In genomic region chr5:149960272-149961185, GRCh38 we compare ENCODE assay signal across 8 cellular contexts. TPM values are rescaled to one million over a fixed set of nuclear protein-coding genes. Genes with fewer than 3 reads are reported as not detected.
DNase-seq lines count a peak whose midpoint lies in the region; TF ChIP-seq lines count a peak whose summit lies in the region.

Gene SLC26A2, plus strand, starts transcription at chr5:149960758. Its CDS starts 16,895 bp downstream, at chr5:149977653.

- H3K4me1 Mint-ChIP-seq in HFFc6 (ENCODE audit: low read depth): peaks cover 52% of the 10 kb centered on the region
- H3K4me1 Mint-ChIP-seq in activated naive CD4-positive, alpha-beta T cell treated with anti-CD3 and anti-CD28 coated beads, Interleukin-2, amount 50 U/mL, for 24 hours: peaks cover 34% of the 10 kb centered on the region

- H3K27me3 Mint-ChIP-seq in HFFc6 (ENCODE audit: insufficient read depth): peaks cover 3% of the 10 kb centered on the region
- H3K27me3 Mint-ChIP-seq in activated naive CD4-positive, alpha-beta T cell treated with anti-CD3 and anti-CD28 coated beads, Interleukin-2, amount 50 U/mL, for 24 hours: no peaks in the 10 kb centered on the region

- H3K9ac ChIP-seq in SK-N-MC (ENCODE audit: insufficient read length): peak within 1 kb of the TSS; percentile 75

- peak; percentile 88 for TF ChIP-seq POLR2A in NB4 (IDR thresholded peaks at IDR 0.05; ENCODE audit: extremely low read depth, insufficient read length)

- H3K27ac Mint-ChIP-seq in HFFc6: peak within 1 kb of the TSS; percentile 98
- H3K27ac Mint-ChIP-seq in activated naive CD4-positive, alpha-beta T cell treated with anti-CD3 and anti-CD28 coated beads, Interleukin-2, amount 50 U/mL, for 24 hours: peak within 1 kb of the TSS; percentile 99

- TF ChIP-seq CTCF in HFFc6 (IDR thresholded peaks at IDR 0.05) (peak; percentile 17), NB4 (IDR thresholded peaks at IDR 0.05; ENCODE audit: low read depth, low read length) (no peak)

- H3K27ac ChIP-seq in SK-N-MC (no peak within 1 kb of the TSS), temporal lobe (ENCODE audit: low read depth, low read length) (peak within 1 kb of the TSS; percentile 79)

- peak within 1 kb of the TSS; percentile 74 for H3K4me3 ChIP-seq in NB4 (ENCODE audit: low read depth, low read length)
- peak within 1 kb of the TSS; percentile 96 for H3K4me3 ChIP-seq in SK-N-MC

- no peaks in the 10 kb centered on the region for H3K9me3 Mint-ChIP-seq in HFFc6
- H3K9me3 Mint-ChIP-seq in activated naive CD4-positive, alpha-beta T cell treated with anti-CD3 and anti-CD28 coated beads, Interleukin-2, amount 50 U/mL, for 24 hours: no peaks in the 10 kb centered on the region

- H3K9me3 ChIP-seq in SK-N-MC (ENCODE audit: low read depth, low read length): no peaks in the 10 kb centered on the region

- H3K36me3 Mint-ChIP-seq in HFFc6 (ENCODE audit: low read depth): no peaks in the 10 kb centered on the region
- H3K36me3 Mint-ChIP-seq in activated naive CD4-positive, alpha-beta T cell treated with anti-CD3 and anti-CD28 coated beads, Interleukin-2, amount 50 U/mL, for 24 hours: peaks cover 2% of the 10 kb centered on the region

- peak; percentile 95 for DNase-seq in GM04504 (ENCODE audit: low read depth)
- DNase-seq in HFFc6: peak; percentile 98
- DNase-seq in NB4 (ENCODE audit: low read depth): peak; percentile 98
- DNase-seq in SK-N-MC (ENCODE audit: low read depth, low spot score): peak; percentile 69
- DNase-seq in globus pallidus (ENCODE audit: low spot score): peak; percentile 97
- DNase-seq in occipital lobe (lab: John Stamatoyannopoulos, UW): peak; percentile 99

- H3K4me3 Mint-ChIP-seq in HFFc6: peak within 1 kb of the TSS; percentile 96
- peak within 1 kb of the TSS; percentile 94 for H3K4me3 Mint-ChIP-seq in activated naive CD4-positive, alpha-beta T cell treated with anti-CD3 and anti-CD28 coated beads, Interleukin-2, amount 50 U/mL, for 24 hours

- no peaks in the 10 kb centered on the region for H3K36me3 ChIP-seq in SK-N-MC (ENCODE audit: insufficient read depth, low read length)

RNA-seq across cellular contexts. Expression of gene SLC26A2, which starts in this region (rescaled TPM):
- 10 to 100 TPM in 5 of 6 experiments, 1 to 10 TPM in 1; 9.5 to 12.9 (median 11.4) TPM for total RNA-seq in HFFc6 (2021; fragmentation: NEBNext Ultra II Directional; extraction: Animal tissue kit (Norgen Biotek cat#: 25700))
- total RNA-seq in occipital lobe: 13.6 TPM
- total RNA-seq in temporal lobe: 14.3 TPM
